In the genomic region with DNA sequence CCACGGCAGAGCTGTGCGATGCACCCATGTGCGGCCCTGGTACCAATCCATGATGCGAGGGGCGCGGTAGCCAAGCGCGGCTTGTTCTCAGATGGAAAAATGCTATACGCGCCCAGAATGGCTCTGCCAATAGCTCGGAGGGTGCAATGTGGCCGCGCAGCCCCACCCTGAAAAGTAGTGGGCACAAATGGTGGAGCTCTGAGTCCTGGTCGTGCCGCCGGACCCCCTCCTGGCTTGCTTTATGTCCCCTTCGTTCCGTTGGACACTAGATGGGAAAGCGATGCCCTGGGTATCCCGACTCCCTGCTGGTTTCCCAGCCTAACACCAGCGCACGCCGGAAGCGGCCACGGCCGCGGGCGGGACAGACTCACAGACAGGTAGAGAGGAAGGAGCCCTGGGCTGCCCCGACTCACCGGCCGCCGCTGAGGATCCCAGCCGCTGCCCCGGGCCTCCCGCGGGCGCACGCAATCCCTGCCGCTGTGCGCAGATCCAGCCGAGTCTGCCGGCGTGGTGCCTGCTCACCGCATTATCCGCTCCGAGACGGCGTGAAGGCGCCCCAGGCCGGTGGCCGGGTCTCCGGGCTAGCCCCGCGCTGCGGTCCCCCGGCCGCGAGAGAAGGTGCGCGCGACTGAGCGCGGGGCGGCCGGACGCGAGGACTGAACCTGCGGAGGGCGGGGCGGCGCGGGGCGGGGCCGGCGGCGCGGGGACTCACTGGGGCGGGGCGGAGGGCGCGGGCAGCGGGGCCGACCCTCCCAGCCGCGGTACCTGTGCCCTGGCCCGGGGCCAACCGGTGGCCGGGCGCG, we compare ENCODE assay signal across 8 cellular contexts. TPM values are rescaled to one million over a fixed set of nuclear protein-coding genes. Genes with fewer than 3 reads are reported as not detected.
DNase-seq lines count a peak whose midpoint lies in the region; ATAC-seq and TF ChIP-seq lines count a peak whose summit lies in the region.

A gene with protein sequence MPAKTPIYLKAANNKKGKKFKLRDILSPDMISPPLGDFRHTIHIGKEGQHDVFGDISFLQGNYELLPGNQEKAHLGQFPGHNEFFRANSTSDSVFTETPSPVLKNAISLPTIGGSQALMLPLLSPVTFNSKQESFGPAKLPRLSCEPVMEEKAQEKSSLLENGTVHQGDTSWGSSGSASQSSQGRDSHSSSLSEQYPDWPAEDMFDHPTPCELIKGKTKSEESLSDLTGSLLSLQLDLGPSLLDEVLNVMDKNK (minus strand): TSS at position 630 of the 803 bp plus-strand sequence. CDS start 25,055 bp downstream, outside the sequence.

- TF ChIP-seq CTCF in progenitor cell of endocrine pancreas (IDR thresholded peaks at IDR 0.05; ENCODE audit: unreplicated experiment), result no peak

- CTCF ChIA-PET in activated naive CD4-positive, alpha-beta T cell treated with anti-CD3 and anti-CD28 coated beads, Interleukin-2, amount 10 ng/mL, durations not matched to agents 7 days and 5 days (lab: Charles Lee), result interaction anchor here (0.7 to 1.2 kb wide), 4 partner anchors 12 to 895 kb away, joined by 3 to 4 read pairs (median 3); no protein-coding TSS in a partner anchor

- peaks cover 15% of the 10 kb centered on the region for H3K36me3 Mint-ChIP-seq in activated naive CD4-positive, alpha-beta T cell treated with anti-CD3 and anti-CD28 coated beads, Interleukin-2, amount 10 ng/mL, durations not matched to agents 7 days and 5 days
- peaks cover 4% of the 10 kb centered on the region for H3K36me3 Mint-ChIP-seq in progenitor cell of endocrine pancreas (ENCODE audit: insufficient read depth)

- peak within 1 kb of the TSS; percentile 84 for H3K27ac Mint-ChIP-seq in activated naive CD4-positive, alpha-beta T cell treated with anti-CD3 and anti-CD28 coated beads, Interleukin-2, amount 10 ng/mL, durations not matched to agents 7 days and 5 days
- peak within 1 kb of the TSS; percentile 96 for H3K27ac Mint-ChIP-seq in progenitor cell of endocrine pancreas

- peak within 1 kb of the TSS; percentile 68 for H3K27ac ChIP-seq in SJSA1
- peak within 1 kb of the TSS; percentile 86 to 88 for H3K27ac ChIP-seq in aorta (ENCODE audit: low read depth in 1 of 2, low read length in 2 of 2)

- ATAC-seq in GM19463 (IDR thresholded peaks at IDR 0.05; ENCODE audit: unreplicated experiment) (peak; percentile 58), Right ventricle myocardium inferior (peak; percentile 77), aorta (ENCODE audit: low FRiP score) (peak; percentile 79)

- H3K4me3 ChIP-seq in SJSA1, result peak within 1 kb of the TSS; percentile 96
- H3K4me3 ChIP-seq in aorta (ENCODE audit: low read length in 2 of 2), result peak within 1 kb of the TSS; percentile 82 to 97

- H3K9me3 Mint-ChIP-seq in activated naive CD4-positive, alpha-beta T cell treated with anti-CD3 and anti-CD28 coated beads, Interleukin-2, amount 10 ng/mL, durations not matched to agents 7 days and 5 days, result no peaks in the 10 kb centered on the region
- H3K9me3 Mint-ChIP-seq in progenitor cell of endocrine pancreas (ENCODE audit: low read depth), result no peaks in the 10 kb centered on the region

- intact Hi-C loops in Right ventricle myocardium inferior (cut with DNase I) (loop anchor here (1.0 to 10.0 kb wide), 6 partner anchors 14 to 256 kb away; no protein-coding TSS in a partner anchor), aorta (cut with DNase I) (loop anchor here (5.0 to 10.0 kb wide), 6 partner anchors 51 to 256 kb away; no protein-coding TSS in a partner anchor)

- 0 to 1% methylated on average over 46 to 90 of the region's 90 CpGs for WGBS in aorta, 2 donors

- H3K27me3 ChIP-seq in SJSA1 (replicated peaks) (no peaks in the 10 kb centered on the region), aorta (ENCODE audit: control insufficient read depth in 1 of 2, insufficient read depth in 2 of 2, low read length in 1 of 2) (no peaks in the 10 kb centered on the region)

- H3K4me1 ChIP-seq in SJSA1 (replicated peaks), result peaks cover 45% of the 10 kb centered on the region
- H3K4me1 ChIP-seq in aorta (ENCODE audit: control insufficient read depth in 1 of 2, insufficient read depth in 2 of 2, low read length in 2 of 2), result peaks cover 3 to 4% of the 10 kb centered on the region in 2 donors

- H3K27me3 Mint-ChIP-seq in activated naive CD4-positive, alpha-beta T cell treated with anti-CD3 and anti-CD28 coated beads, Interleukin-2, amount 10 ng/mL, durations not matched to agents 7 days and 5 days, result peaks cover 14% of the 10 kb centered on the region
- H3K27me3 Mint-ChIP-seq in progenitor cell of endocrine pancreas, result no peaks in the 10 kb centered on the region

- peak within 1 kb of the TSS; percentile 89 for H3K4me3 Mint-ChIP-seq in activated naive CD4-positive, alpha-beta T cell treated with anti-CD3 and anti-CD28 coated beads, Interleukin-2, amount 10 ng/mL, durations not matched to agents 7 days and 5 days
- peak within 1 kb of the TSS; percentile 85 for H3K4me3 Mint-ChIP-seq in progenitor cell of endocrine pancreas (ENCODE audit: low read depth)

- H3K4me1 Mint-ChIP-seq in activated naive CD4-positive, alpha-beta T cell treated with anti-CD3 and anti-CD28 coated beads, Interleukin-2, amount 10 ng/mL, durations not matched to agents 7 days and 5 days, result peaks cover 44% of the 10 kb centered on the region
- peaks cover 45% of the 10 kb centered on the region for H3K4me1 Mint-ChIP-seq in progenitor cell of endocrine pancreas (ENCODE audit: low read depth)

- H3K36me3 ChIP-seq in SJSA1 (peaks cover 51% of the 10 kb centered on the region), aorta (ENCODE audit: control insufficient read depth in 1 of 2, insufficient read depth in 2 of 2, low read length in 1 of 2) (no peaks in the 10 kb centered on the region)

- peak; percentile 86 for DNase-seq in COLO668 (lab: John Stamatoyannopoulos, UW; ENCODE audit: unreplicated experiment)
- DNase-seq in HT-29 (ENCODE audit: low spot score), result peak; percentile 74
- DNase-seq in SJSA1 (ENCODE audit: low read depth in 1 of 2, low spot score in 2 of 2), result peak; percentile 57 to 73
- peak; percentile 76 for DNase-seq in activated naive CD4-positive, alpha-beta T cell treated with anti-CD3 and anti-CD28 coated beads, Interleukin-2, amount 10 ng/mL, durations not matched to agents 7 days and 5 days
- DNase-seq in Right ventricle myocardium inferior (ENCODE audit: missing footprints), result peak; percentile 90
- DNase-seq in progenitor cell of endocrine pancreas (ENCODE audit: low spot score, unreplicated experiment), result peak; percentile 67
- DNase-seq in aorta, result peak; percentile 75 to 92

- H3K9me3 ChIP-seq in SJSA1 (replicated peaks) (0 out of 2 replicates have a peak, but pooled peaks cover 5% of the 10 kb centered on the region), aorta (ENCODE audit: control insufficient read depth, low read length) (no peaks in the 10 kb centered on the region)

RNA-seq across cellular contexts. Expression of the gene that starts here (rescaled TPM):
- 6.6 and 13.6 TPM in 2 replicates for total RNA-seq in HT-29 (2014; rRNA removed; shearing (Covaris generic))
- 33.6 and 50.8 TPM in 2 replicates for total RNA-seq in SJSA1 (2014; rRNA removed; shearing (Covaris generic))
- 91.3 TPM for total RNA-seq in Right ventricle myocardium inferior
- total RNA-seq in progenitor cell of endocrine pancreas, result 43.1 and 48.5 TPM in 2 replicates
- 10 to 100 TPM; 56.5 to 94.8 TPM for total RNA-seq in aorta
- 10 to 100 TPM; 12.6 to 26.5 TPM for polyA plus RNA-seq in aorta

Comparison
In these comparisons a context has a peak if more than half of its experiments do, and no peak if none do; other contexts are left out.
1. Peak in every context shown above with its lines: DNase-seq, ATAC-seq, H3K4me3 ChIP-seq and H3K27ac ChIP-seq.